Comparison of ENCODE assay signal across 8 cellular contexts in genomic region chr9:129006328-129007034, GRCh38. TPM values are rescaled to one million over a fixed set of nuclear protein-coding genes. Genes with fewer than 3 reads are reported as not detected.
DNase-seq lines count a peak whose midpoint lies in the region; ATAC-seq and TF ChIP-seq lines count a peak whose summit lies in the region.

No MANE protein-coding gene starts in this region.

- H3K4me3 Mint-ChIP-seq in activated naive CD8-positive, alpha-beta T cell treated with anti-CD3 and anti-CD28 coated beads, Interleukin-2, amount 10 ng/mL, durations not matched to agents 7 days and 5 days = no peak overlapping the region

- H3K4me1 ChIP-seq in IMR-90 (ENCODE audit: control insufficient read depth, insufficient read depth, low read length) = no peaks in the 10 kb centered on the region

- no peak overlapping the region for H3K4ac ChIP-seq in IMR-90 (ENCODE audit: low read depth, low read length)

- H2BK120ac ChIP-seq in IMR-90 (ENCODE audit: low read depth, low read length) = no peak overlapping the region

- 96% methylated on average over 7 of the region's 21 CpGs; no CpG with 5 or more reads in 1 of the 2 experiments for WGBS in IMR-90 (ENCODE audit: extremely low coverage in 2 of 2, insufficient read length in 1 of 2), 2 experiments

- TSS peak; percentile 97 for BruUV-seq in IMR-90 (replicated peaks; lab: Mats Ljungman, UMichigan)

- peak; percentile 95 for ATAC-seq in IMR-90 (ENCODE audit: low read depth)
- ATAC-seq in activated naive CD8-positive, alpha-beta T cell treated with anti-CD3 and anti-CD28 coated beads, Interleukin-2, amount 10 ng/mL, durations not matched to agents 7 days and 5 days (ENCODE audit: low read depth) = peak; percentile 75
- ATAC-seq in GM21717 (IDR thresholded peaks at IDR 0.05; ENCODE audit: unreplicated experiment) = no peak
- ATAC-seq in GM19328 (IDR thresholded peaks at IDR 0.05; ENCODE audit: unreplicated experiment) = no peak

- no peaks in the 10 kb centered on the region for H3K9me1 ChIP-seq in IMR-90 (ENCODE audit: insufficient read depth, low read length)

- dilution Hi-C loops in IMR-90 (cut with HindIII; ENCODE audit: low sequenced_read_pairs, unreplicated experiment) = no loop called here

- peak overlapping the region; percentile 40 for H2AFZ ChIP-seq in IMR-90 (replicated peaks; ENCODE audit: low read length, poor library complexity)

- peak overlapping the region; percentile 64 for H3K27ac Mint-ChIP-seq in activated naive CD8-positive, alpha-beta T cell treated with anti-CD3 and anti-CD28 coated beads, Interleukin-2, amount 10 ng/mL, durations not matched to agents 7 days and 5 days

- peak overlapping the region; percentile 68 for H2AK9ac ChIP-seq in IMR-90 (replicated peaks; ENCODE audit: low read depth, low read length, poor library complexity)

- no peaks in the 10 kb centered on the region for H3K9me3 ChIP-seq in IMR-90 (ENCODE audit: control insufficient read depth, insufficient read depth, low read length)

- no peak overlapping the region for H2BK20ac ChIP-seq in IMR-90 (ENCODE audit: low read depth, low read length)

- H3K14ac ChIP-seq in IMR-90 (replicated peaks; ENCODE audit: low read depth, low read length) = no peak overlapping the region

- H4K91ac ChIP-seq in IMR-90 (ENCODE audit: insufficient read depth, low read depth, low read length) = no peak overlapping the region

- no peak overlapping the region for H4K8ac ChIP-seq in IMR-90 (ENCODE audit: low read depth in 2 of 2, low read length in 2 of 2)

- H4K5ac ChIP-seq in IMR-90 (ENCODE audit: low read depth, low read length) = no peak overlapping the region

- no peaks in the 10 kb centered on the region for H3K79me1 ChIP-seq in IMR-90 (ENCODE audit: low read depth in 1 of 2, low read length in 2 of 2)

- in situ Hi-C loops in IMR-90 (cut with MboI; ENCODE audit: low sequenced_read_pairs) = no loop called here

- H4K20me1 ChIP-seq in IMR-90 (ENCODE audit: insufficient read depth, low read length) = peaks cover 4% of the 10 kb centered on the region

- no peak overlapping the region for H3K27ac ChIP-seq in IMR-90 (ENCODE audit: insufficient read depth, low read length)

- peaks cover 3% of the 10 kb centered on the region for H3K4me1 Mint-ChIP-seq in activated naive CD8-positive, alpha-beta T cell treated with anti-CD3 and anti-CD28 coated beads, Interleukin-2, amount 10 ng/mL, durations not matched to agents 7 days and 5 days

- no peak for TF ChIP-seq POLR2A in IMR-90 (IDR thresholded peaks at IDR 0.05; ENCODE audit: low read depth, low read length)

- H3K56ac ChIP-seq in IMR-90 (ENCODE audit: extremely low read depth, insufficient read depth, low read length) = no peak overlapping the region

- no peaks in the 10 kb centered on the region for H3K9me3 Mint-ChIP-seq in activated naive CD8-positive, alpha-beta T cell treated with anti-CD3 and anti-CD28 coated beads, Interleukin-2, amount 10 ng/mL, durations not matched to agents 7 days and 5 days

- no peak overlapping the region for H2BK15ac ChIP-seq in IMR-90 (ENCODE audit: low read depth, low read length)

- H3K36me3 Mint-ChIP-seq in activated naive CD8-positive, alpha-beta T cell treated with anti-CD3 and anti-CD28 coated beads, Interleukin-2, amount 10 ng/mL, durations not matched to agents 7 days and 5 days = peaks cover 2% of the 10 kb centered on the region

- H3K36me3 ChIP-seq in IMR-90 (ENCODE audit: control insufficient read depth, insufficient read depth, low read length) = peaks cover 55% of the 10 kb centered on the region

- no peaks in the 10 kb centered on the region for H3K27me3 ChIP-seq in IMR-90 (ENCODE audit: control insufficient read depth, insufficient read depth, low read length)

- TF ChIP-seq CTCF in IMR-90 (conservative IDR thresholded peaks at IDR 0.05; ENCODE audit: low read depth, low read length) = peak; percentile 97

- no peaks in the 10 kb centered on the region for H3K27me3 Mint-ChIP-seq in activated naive CD8-positive, alpha-beta T cell treated with anti-CD3 and anti-CD28 coated beads, Interleukin-2, amount 10 ng/mL, durations not matched to agents 7 days and 5 days

- TF ChIP-seq RAD21 in IMR-90 (IDR thresholded peaks at IDR 0.05; ENCODE audit: low read length) = peak; percentile 58

- no peak overlapping the region for H3K23ac ChIP-seq in IMR-90 (ENCODE audit: low read depth, low read length)

- no peak overlapping the region for H3K4me3 ChIP-seq in IMR-90 (ENCODE audit: insufficient read depth, low read depth, low read length)

- no peak overlapping the region for H2AK5ac ChIP-seq in IMR-90 (ENCODE audit: low read depth, low read length)

- POLR2A ChIA-PET in IMR-90 (lab: Charles Lee; ENCODE audit: unreplicated experiment) = no interaction called here
- POLR2A ChIA-PET in activated naive CD8-positive, alpha-beta T cell treated with anti-CD3 and anti-CD28 coated beads, Interleukin-2, amount 10 ng/mL, durations not matched to agents 7 days and 5 days (lab: Charles Lee) = no interaction called here

- intact Hi-C loops in IMR-90 (cut with micrococcal nuclease) (loop anchor here (1.0 to 2.0 kb wide), 2 partner anchors 22 to 604 kb away; partner anchors contain the start of gene SH3GLB2), head of caudate nucleus (cut with DNase I) (no loop called here), posterior cingulate gyrus (cut with DNase I) (no loop called here)

- CTCF ChIA-PET in IMR-90 (lab: Yijun Ruan, JAX) = interaction anchor here (0.7 to 1.0 kb wide), 4 partner anchors 10 to 22 kb away, joined by 3 to 4 read pairs (median 3); no protein-coding TSS in a partner anchor

- H3K4me2 ChIP-seq in IMR-90 (ENCODE audit: low read depth, low read length) = no peak overlapping the region

- DNase-seq in DMS153 (lab: John Stamatoyannopoulos, UW) (peak; percentile 17), IMR-90 (peak; percentile 65), RPMI7951 (ENCODE audit: low read depth) (peak; percentile 52), head of caudate nucleus (peak; percentile 62 to 94 (median 82)), posterior cingulate gyrus (peak; percentile 63 to 97 (median 80))
- DNase-seq in activated naive CD8-positive, alpha-beta T cell treated with anti-CD3 and anti-CD28 coated beads, Interleukin-2, amount 10 ng/mL, durations not matched to agents 7 days and 5 days = no peak

- no peak overlapping the region for H2BK5ac ChIP-seq in IMR-90 (ENCODE audit: low read depth, low read length, poor library complexity, severe bottlenecking)

- H3K18ac ChIP-seq in IMR-90 (ENCODE audit: low read depth, low read length) = no peak overlapping the region

- no peak overlapping the region for H3K9ac ChIP-seq in IMR-90 (ENCODE audit: low read depth, low read length)

TF ChIP-seq in IMR-90, 13 proteins besides CTCF, POLR2A, EP300 and RAD21:
- peak; percentile 72 for TF ChIP-seq SMC3 (IDR thresholded peaks at IDR 0.05; ENCODE audit: low read depth, low read length)
- TF ChIP-seq ELK1 (IDR thresholded peaks at IDR 0.05; ENCODE audit: borderline replicate concordance, low read depth, low read length) = no peak

RNA-seq across cellular contexts. Expression of gene SH3GLB2, which starts 21.6 kb away (rescaled TPM):
- 26.4 and 36.4 TPM in 2 replicates for total RNA-seq in IMR-90 (2012; rRNA removed)
- 68.4 and 72.1 TPM in 2 replicates for polyA plus RNA-seq in IMR-90 (2012; rRNA removed)
- polyA plus RNA-seq in IMR-90 (2012; cell fraction: cytosol; rRNA removed) = 29.3 and 50.5 TPM in 2 replicates
- 357 and 697 TPM in 2 replicates for polyA plus RNA-seq in IMR-90 (2012; cell fraction: nucleus; rRNA removed; ENCODE audit: low replicate concordance)
- 25.2 and 28.2 TPM in 2 replicates for total RNA-seq in RPMI7951 (2014; rRNA removed; shearing (Covaris generic))
- total RNA-seq in activated naive CD8-positive, alpha-beta T cell treated with anti-CD3 and anti-CD28 coated beads, Interleukin-2, amount 10 ng/mL, durations not matched to agents 7 days and 5 days = 100 to 1,000 TPM in 1 of 2 experiments, 10 to 100 TPM in 1; 98.7 to 104 TPM

RNA-seq across cellular contexts. Expression of gene MIGA2, which starts 29.9 kb away (rescaled TPM):
- 9.7 and 12.5 TPM in 2 replicates for total RNA-seq in IMR-90 (2012; rRNA removed)
- 25.3 and 25.9 TPM in 2 replicates for polyA plus RNA-seq in IMR-90 (2012; rRNA removed)
- polyA plus RNA-seq in IMR-90 (2012; cell fraction: cytosol; rRNA removed) = 22.2 and 23.0 TPM in 2 replicates
- 87.9 and 243 TPM in 2 replicates for polyA plus RNA-seq in IMR-90 (2012; cell fraction: nucleus; rRNA removed; ENCODE audit: low replicate concordance)
- total RNA-seq in RPMI7951 (2014; rRNA removed; shearing (Covaris generic)) = 13.7 and 15.6 TPM in 2 replicates
- total RNA-seq in activated naive CD8-positive, alpha-beta T cell treated with anti-CD3 and anti-CD28 coated beads, Interleukin-2, amount 10 ng/mL, durations not matched to agents 7 days and 5 days = 10 to 100 TPM; 62.1 to 66.0 TPM

RNA-seq across cellular contexts. Expression of gene NUP188, which starts 59.0 kb away (rescaled TPM):
- 52.5 and 59.1 TPM in 2 replicates for total RNA-seq in IMR-90 (2012; rRNA removed)
- polyA plus RNA-seq in IMR-90 (2012; rRNA removed) = 53.0 and 57.0 TPM in 2 replicates
- 30.5 and 31.3 TPM in 2 replicates for polyA plus RNA-seq in IMR-90 (2012; cell fraction: cytosol; rRNA removed)
- polyA plus RNA-seq in IMR-90 (2012; cell fraction: nucleus; rRNA removed; ENCODE audit: low replicate concordance) = 48.5 and 87.0 TPM in 2 replicates
- 28.9 and 33.4 TPM in 2 replicates for total RNA-seq in RPMI7951 (2014; rRNA removed; shearing (Covaris generic))
- 10 to 100 TPM; 64.2 to 65.3 TPM for total RNA-seq in activated naive CD8-positive, alpha-beta T cell treated with anti-CD3 and anti-CD28 coated beads, Interleukin-2, amount 10 ng/mL, durations not matched to agents 7 days and 5 days

RNA-seq across cellular contexts. Expression of gene DOLK, which starts 59.1 kb away (rescaled TPM):
- total RNA-seq in IMR-90 (2012; rRNA removed) = 26.4 and 30.8 TPM in 2 replicates
- polyA plus RNA-seq in IMR-90 (2012; rRNA removed) = 23.2 and 25.4 TPM in 2 replicates
- 17.5 and 30.4 TPM in 2 replicates for polyA plus RNA-seq in IMR-90 (2012; cell fraction: cytosol; rRNA removed)
- polyA plus RNA-seq in IMR-90 (2012; cell fraction: nucleus; rRNA removed; ENCODE audit: low replicate concordance) = 9.8 and 10.4 TPM in 2 replicates
- total RNA-seq in RPMI7951 (2014; rRNA removed; shearing (Covaris generic)) = 16.1 and 16.2 TPM in 2 replicates
- 1 to 10 TPM; 9.4 to 9.5 TPM for total RNA-seq in activated naive CD8-positive, alpha-beta T cell treated with anti-CD3 and anti-CD28 coated beads, Interleukin-2, amount 10 ng/mL, durations not matched to agents 7 days and 5 days

Comparison
In these comparisons a context has a peak if more than half of its experiments do, and no peak if none do; other contexts are left out.
1. ATAC-seq: peak in IMR-90 (single experiment) and activated naive CD8-positive, alpha-beta T cell treated with anti-CD3 and anti-CD28 coated beads, Interleukin-2, amount 10 ng/mL, durations not matched to agents 7 days and 5 days (single experiment); none in GM21717 (single experiment) and GM19328 (single experiment).